Comparison of ENCODE assay signal across 21 cellular contexts in the genomic region with DNA sequence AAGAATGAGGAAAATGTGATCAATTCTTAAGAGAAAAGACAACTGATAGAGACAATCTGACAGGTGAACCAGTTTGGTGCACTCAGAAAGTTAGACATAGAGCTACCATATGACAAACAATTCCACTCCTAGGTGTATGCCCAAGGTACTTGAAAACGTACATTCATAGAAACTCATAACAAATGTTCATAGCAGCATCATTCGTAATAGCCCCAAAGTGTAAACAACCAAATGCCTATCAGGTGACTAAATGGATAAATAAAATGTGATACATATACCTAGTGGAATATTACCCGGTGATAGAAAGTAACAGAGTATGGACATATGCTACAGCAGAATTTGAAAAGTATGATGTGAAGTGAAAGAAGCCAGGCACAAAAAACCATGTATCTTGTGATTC.
A peak's percentile ranks its signal among the peaks of the same experiment; 100 is the strongest.
DNase-seq lines count a peak whose midpoint lies in the region; ATAC-seq, FAIRE-seq and TF ChIP-seq lines count a peak whose summit lies in the region.
"Had no signal": no experiment of that assay in that cellular context is flagged by ENCODE, and none has a peak within 500 bp of the region (broad histone marks: within the 10 kb centered on the region; RNA-seq: fewer than 3 reads in every experiment).

No MANE protein-coding gene starts in this region.

- POLR2A ChIA-PET in GM12878 (lab: Charles Lee) = no interaction called here

- SMC1A ChIA-PET in GM12878 (lab: Charles Lee; ENCODE audit: uncharacterized antibody, unreplicated experiment) = interaction anchor here (0.5 to 0.9 kb wide), 3 partner anchors 62 to 135 kb away, joined by 3 to 4 read pairs (median 3); no protein-coding TSS in a partner anchor

- no peaks in the 10 kb centered on the region for H3K36me3 ChIP-seq in GM12878 (ENCODE audit: control insufficient read depth in 2 of 2, insufficient read depth in 2 of 2, low read length in 1 of 2)
- H3K36me3 ChIP-seq: BE2C; BLaER1 treated with 17β-estradiol and CSF1 and Interleukin-3, amounts not matched to agents 10 nM and 100 nM; HAP-1 had no signal

- H3K27ac ChIP-seq in GM12878 (ENCODE audit: control insufficient read depth, insufficient read depth) = no peak overlapping the region
- H3K27ac ChIP-seq: 22Rv1; BLaER1 treated with 17β-estradiol and CSF1 and Interleukin-3, amounts not matched to agents 10 nM and 100 nM had no signal

- H3K9me3 ChIP-seq in GM12878 (replicated peaks; ENCODE audit: control insufficient read depth, insufficient read depth, low read length) = no peaks in the 10 kb centered on the region
- H3K9me3 ChIP-seq: BE2C; BLaER1 treated with 17β-estradiol and CSF1 and Interleukin-3, amounts not matched to agents 10 nM and 100 nM; HAP-1 had no signal

- no peak overlapping the region for H3K4me3 ChIP-seq in GM12878
- H3K4me3 ChIP-seq: BLaER1 treated with 17β-estradiol and CSF1 and Interleukin-3, amounts not matched to agents 10 nM and 100 nM; GM23338; HAP-1 had no signal

- no peak for TF ChIP-seq RAD21 in GM12878 (IDR thresholded peaks at IDR 0.05; ENCODE audit: insufficient read depth, low read depth, low read length)

- DNase-seq in DMS53 (lab: John Stamatoyannopoulos, UW) (peak; percentile 17), DMS53 treated with DMSO at 0.1 percent for 48 hours (lab: John Stamatoyannopoulos, UW; ENCODE audit: unreplicated experiment) (no peak), M059J (ENCODE audit: low read depth) (peak; percentile 25), GM12878 (ENCODE audit: low read depth, low spot score) (no peak), NCI-H69 (lab: John Stamatoyannopoulos, UW) (no peak), amniotic stem cell (lab: John Stamatoyannopoulos, UW) (no peak), HuH-7.5 (ENCODE audit: low spot score) (no peak)
- DNase-seq: BE2C; CD4-positive, alpha-beta T cell; CD8-positive, alpha-beta memory T cell; DMS 273 treated with DMSO at 0.1 percent for 48 hours; DND-41; GDM1 had no signal

- TF ChIP-seq CTCF in GM12878 (IDR thresholded peaks at IDR 0.05 in 2 of 3, conservative IDR thresholded peaks at IDR 0.05 in 1 of 3; ENCODE audit: control insufficient read depth in 2 of 3, extremely low read depth in 1 of 3, insufficient read depth in 1 of 3, low read depth in 3 of 3, low read length in 3 of 3) = no peak

- H3K9ac ChIP-seq in GM12878 (ENCODE audit: control insufficient read depth, insufficient read depth, low read length) = no peak overlapping the region
- H3K9ac ChIP-seq: BLaER1 treated with 17β-estradiol and CSF1 and Interleukin-3, amounts not matched to agents 10 nM and 100 nM had no signal

- TF ChIP-seq POLR2A in GM12878 (IDR thresholded peaks at IDR 0.05; ENCODE audit: low read depth, low read length) = no peak

- H3K27me3 ChIP-seq in GM12878 (replicated peaks in 1 of 2; ENCODE audit: control insufficient read depth in 2 of 2, insufficient read depth in 2 of 2, low read length in 1 of 2) = no peaks in the 10 kb centered on the region
- H3K27me3 ChIP-seq: BE2C; BLaER1 treated with 17β-estradiol and CSF1 and Interleukin-3, amounts not matched to agents 10 nM and 100 nM had no signal

- in situ Hi-C loops in GM12878 (cut with MboI) = no loop called here

- BruUV-seq in GM12878 (replicated peaks; lab: Mats Ljungman, UMichigan) = TSS peak; percentile 6

- TF ChIP-seq EP300 in GM12878 (IDR thresholded peaks at IDR 0.05; ENCODE audit: borderline replicate concordance in 1 of 2, control insufficient read depth in 1 of 2, low read depth in 2 of 2, low read length in 2 of 2) = no peak

- ATAC-seq in GM12878 (no peak), GM21367 (IDR thresholded peaks at IDR 0.05; ENCODE audit: unreplicated experiment) (no peak)
- ATAC-seq: GM23338 had no signal

- H3K4me1 ChIP-seq in GM12878 (ENCODE audit: control insufficient read depth, insufficient read depth, low read length) = no peaks in the 10 kb centered on the region
- H3K4me1 ChIP-seq: BE2C, HAP-1 had no signal

- CTCF ChIA-PET in GM12878 (lab: Yijun Ruan, JAX) = no interaction called here

- intact Hi-C loops in GM12878 (cut with micrococcal nuclease; ENCODE audit: unreplicated experiment) = no loop called here

- H2AFZ ChIP-seq in GM12878 (ENCODE audit: control insufficient read depth, low read depth, low read length) = no peak overlapping the region
- H2AFZ ChIP-seq: GM23338 had no signal

- no peaks in the 10 kb centered on the region for H3K79me2 ChIP-seq in GM12878 (ENCODE audit: control insufficient read depth, insufficient read depth, low read length)

- FAIRE-seq in GM12878 (lab: Jason Lieb, UNC) = no peak
- FAIRE-seq: A204.1, GM12892, GM19239 had no signal

- 81% methylated on average over 3 of the region's 3 CpGs for WGBS in GM12878 (ENCODE audit: insufficient coverage, insufficient replicate concordance, low lambda C conversion rate, missing lambda C conversion rate)

- RAD21 ChIA-PET in GM12878 (lab: Charles Lee; ENCODE audit: unreplicated experiment) = no interaction called here

- no peaks in the 10 kb centered on the region for H4K20me1 ChIP-seq in GM12878 (ENCODE audit: control insufficient read depth, insufficient read depth)
- H4K20me1 ChIP-seq: BLaER1 treated with 17β-estradiol and CSF1 and Interleukin-3, amounts not matched to agents 10 nM and 100 nM had no signal

- no peak overlapping the region for H3K4me2 ChIP-seq in GM12878 (ENCODE audit: control insufficient read depth, insufficient read depth)
- H3K4me2 ChIP-seq: GM23338 had no signal

TF ChIP-seq in GM12878, 131 proteins besides CTCF, POLR2A, EP300 and RAD21 (continues in another document):
- no peak for TF ChIP-seq RELA (IDR thresholded peaks at IDR 0.05; ENCODE audit: borderline replicate concordance, partially characterized antibody)
- TF ChIP-seq SIN3A (IDR thresholded peaks at IDR 0.05; ENCODE audit: low read depth, low read length) = no peak
- TF ChIP-seq POLR2AphosphoS2 (IDR thresholded peaks at IDR 0.05; ENCODE audit: low read depth, low read length) = no peak
- no peak for TF ChIP-seq SREBF2 (IDR thresholded peaks at IDR 0.05; ENCODE audit: low read length)
- TF ChIP-seq IRF4 (IDR thresholded peaks at IDR 0.05; ENCODE audit: low read depth, low read length) = no peak
- TF ChIP-seq RFX5 (IDR thresholded peaks at IDR 0.05; ENCODE audit: low read depth, low read length) = no peak
- no peak for TF ChIP-seq RB1 (IDR thresholded peaks at IDR 0.05; ENCODE audit: borderline replicate concordance)
- TF ChIP-seq PBX3 (IDR thresholded peaks at IDR 0.05; ENCODE audit: insufficient replicate concordance, low read depth, low read length) = no peak
- no peak for TF ChIP-seq POLR2AphosphoS5 (IDR thresholded peaks at IDR 0.05; ENCODE audit: low read length)
- TF ChIP-seq, protein P1, sequence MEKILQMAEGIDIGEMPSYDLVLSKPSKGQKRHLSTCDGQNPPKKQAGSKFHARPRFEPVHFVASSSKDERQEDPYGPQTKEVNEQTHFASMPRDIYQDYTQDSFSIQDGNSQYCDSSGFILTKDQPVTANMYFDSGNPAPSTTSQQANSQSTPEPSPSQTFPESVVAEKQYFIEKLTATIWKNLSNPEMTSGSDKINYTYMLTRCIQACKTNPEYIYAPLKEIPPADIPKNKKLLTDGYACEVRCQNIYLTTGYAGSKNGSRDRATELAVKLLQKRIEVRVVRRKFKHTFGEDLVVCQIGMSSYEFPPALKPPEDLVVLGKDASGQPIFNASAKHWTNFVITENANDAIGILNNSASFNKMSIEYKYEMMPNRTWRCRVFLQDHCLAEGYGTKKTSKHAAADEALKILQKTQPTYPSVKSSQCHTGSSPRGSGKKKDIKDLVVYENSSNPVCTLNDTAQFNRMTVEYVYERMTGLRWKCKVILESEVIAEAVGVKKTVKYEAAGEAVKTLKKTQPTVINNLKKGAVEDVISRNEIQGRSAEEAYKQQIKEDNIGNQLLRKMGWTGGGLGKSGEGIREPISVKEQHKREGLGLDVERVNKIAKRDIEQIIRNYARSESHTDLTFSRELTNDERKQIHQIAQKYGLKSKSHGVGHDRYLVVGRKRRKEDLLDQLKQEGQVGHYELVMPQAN (conservative IDR thresholded peaks at IDR 0.05) = no peak
- no peak for TF ChIP-seq FOXK2 (IDR thresholded peaks at IDR 0.05)
- TF ChIP-seq, protein P2, sequence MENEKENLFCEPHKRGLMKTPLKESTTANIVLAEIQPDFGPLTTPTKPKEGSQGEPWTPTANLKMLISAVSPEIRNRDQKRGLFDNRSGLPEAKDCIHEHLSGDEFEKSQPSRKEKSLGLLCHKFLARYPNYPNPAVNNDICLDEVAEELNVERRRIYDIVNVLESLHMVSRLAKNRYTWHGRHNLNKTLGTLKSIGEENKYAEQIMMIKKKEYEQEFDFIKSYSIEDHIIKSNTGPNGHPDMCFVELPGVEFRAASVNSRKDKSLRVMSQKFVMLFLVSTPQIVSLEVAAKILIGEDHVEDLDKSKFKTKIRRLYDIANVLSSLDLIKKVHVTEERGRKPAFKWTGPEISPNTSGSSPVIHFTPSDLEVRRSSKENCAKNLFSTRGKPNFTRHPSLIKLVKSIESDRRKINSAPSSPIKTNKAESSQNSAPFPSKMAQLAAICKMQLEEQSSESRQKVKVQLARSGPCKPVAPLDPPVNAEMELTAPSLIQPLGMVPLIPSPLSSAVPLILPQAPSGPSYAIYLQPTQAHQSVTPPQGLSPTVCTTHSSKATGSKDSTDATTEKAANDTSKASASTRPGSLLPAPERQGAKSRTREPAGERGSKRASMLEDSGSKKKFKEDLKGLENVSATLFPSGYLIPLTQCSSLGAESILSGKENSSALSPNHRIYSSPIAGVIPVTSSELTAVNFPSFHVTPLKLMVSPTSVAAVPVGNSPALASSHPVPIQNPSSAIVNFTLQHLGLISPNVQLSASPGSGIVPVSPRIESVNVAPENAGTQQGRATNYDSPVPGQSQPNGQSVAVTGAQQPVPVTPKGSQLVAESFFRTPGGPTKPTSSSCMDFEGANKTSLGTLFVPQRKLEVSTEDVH (IDR thresholded peaks at IDR 0.05; ENCODE audit: low read depth, partially characterized antibody) = no peak

Comparison
In these comparisons a context has a peak if more than half of its experiments do, and no peak if none do; other contexts are left out.
1. DNase-seq: peak in DMS53 (single experiment) and M059J (single experiment); none in DMS53 treated with DMSO at 0.1 percent for 48 hours (single experiment), GM12878 (single experiment), NCI-H69 (single experiment), amniotic stem cell (single experiment) and HuH-7.5 (single experiment).